19 cellular contexts compared by ENCODE assay signal in the genomic region with DNA sequence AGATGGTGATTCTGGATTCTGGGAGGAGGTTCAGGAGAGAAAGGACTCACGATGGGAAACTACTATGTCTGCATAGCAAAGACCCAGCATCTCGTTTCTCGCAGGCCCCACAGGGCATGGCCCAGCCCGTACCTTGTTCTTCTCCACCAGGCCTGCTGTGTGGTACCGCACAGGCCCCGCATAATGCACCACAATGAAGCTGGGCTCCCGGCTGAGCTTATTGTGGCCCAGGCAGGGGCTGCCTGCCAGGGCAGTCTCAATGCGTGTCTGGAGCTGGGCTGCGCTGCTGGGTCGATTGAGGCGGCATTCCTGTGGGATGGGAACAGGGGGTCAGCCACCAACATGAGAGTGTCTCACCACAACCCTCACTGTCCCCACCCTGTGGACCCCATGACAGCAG.
"Had no signal": no experiment of that assay in that cellular context is flagged by ENCODE, and none has a peak within 500 bp of the region (broad histone marks: within the 10 kb centered on the region; RNA-seq: fewer than 3 reads in every experiment).

No MANE protein-coding gene starts in this region.

- DNase-seq: activated CD4-positive, alpha-beta T cell treated with anti-CD3 and anti-CD28 coated beads for 4 hours; activated CD4-positive, alpha-beta T cell treated with anti-CD3 and anti-CD28 coated beads, Interleukin-2, amount 50 U/mL, for 48 hours; activated gamma-delta T cell; activated naive CD4-positive, alpha-beta T cell treated with anti-CD3 and anti-CD28 coated beads, Interleukin-2, amount 10 ng/mL, durations not matched to agents 7 days and 5 days; activated naive CD8-positive, alpha-beta T cell treated with anti-CD3 and anti-CD28 coated beads, Interleukin-2, amount 10 ng/mL, durations not matched to agents 7 days and 5 days; brain microvascular endothelial cell; caudate nucleus; cortex of kidney; effector memory CD8-positive, alpha-beta T cell; left cardiac atrium; midbrain; naive thymus-derived CD8-positive, alpha-beta T cell; nucleus accumbens; psoas muscle; stimulated activated CD4-positive, alpha-beta T cell treated with anti-CD3 and anti-CD28 coated beads, Interleukin-1b, Interleukin-23, amount 100 ng/mL, for 48 hours; stimulated activated CD4-positive, alpha-beta T cell treated with anti-CD3 and anti-CD28 coated beads, Interleukin-4, amount 100 ng/mL, for 4 hours; stomach; thyroid gland; upper lobe of left lung had no signal
